ENCODE assay signal across 21 cellular contexts in genomic region chr1:56502700-56503245, GRCh38.
A peak's percentile ranks its signal among the peaks of the same experiment; 100 is the strongest.
DNase-seq lines count a peak whose midpoint lies in the region; ATAC-seq, FAIRE-seq and TF ChIP-seq lines count a peak whose summit lies in the region.
"Had no signal": no experiment of that assay in that cellular context is flagged by ENCODE, and none has a peak within 500 bp of the region (broad histone marks: within the 10 kb centered on the region; RNA-seq: fewer than 3 reads in every experiment).

No MANE protein-coding gene starts in this region.

- no peak for TF ChIP-seq CTCF in omental fat pad (IDR thresholded peaks at IDR 0.05)

- FAIRE-seq in urothelium cell line (lab: Jason Lieb, UNC), result no peak
- FAIRE-seq: G401.6, GM18507, keratinocyte had no signal

- ATAC-seq in omental fat pad (ENCODE audit: low FRiP score) (peak; percentile 50), GM19467 (IDR thresholded peaks at IDR 0.05; ENCODE audit: unreplicated experiment) (no peak), GM21367 (IDR thresholded peaks at IDR 0.05; ENCODE audit: unreplicated experiment) (no peak)
- ATAC-seq: sciatic nerve had no signal

- DNase-seq in DMS53 (lab: John Stamatoyannopoulos, UW) (peak; percentile 77), NOMO-1 treated with DMSO at 0.1 percent for 48 hours (lab: John Stamatoyannopoulos, UW; ENCODE audit: unreplicated experiment) (peak; percentile 79), fibroblast of gingiva (ENCODE audit: low read depth) (peak; percentile 48), omental fat pad (ENCODE audit: low spot score) (no peak), urothelium cell line (ENCODE audit: low spot score) (no peak)
- no peak for DNase-seq in activated effector memory CD4-positive, alpha-beta T cell treated with anti-CD3 and anti-CD28 coated beads, Interleukin-2, amount 50 U/mL, for 16 hours
- DNase-seq: activated CD4-positive, alpha-beta T cell treated with anti-CD3 and anti-CD28 coated beads, Interleukin-2, amount 10 ng/mL, durations not matched to agents 24 days and 14 days; activated T-cell treated with anti-CD3 and anti-CD28 coated beads, Interleukin-2, amount 50 U/mL, for 24 hours; anterior cingulate cortex; CD4-positive, alpha-beta T cell; dorsolateral prefrontal cortex; gastrocnemius medialis; NCI-H226; Peyer's patch; T-helper 2 cell had no signal

Comparison
In these comparisons a context has a peak if more than half of its experiments do, and no peak if none do; other contexts are left out.
1. DNase-seq: peak in DMS53 (single experiment), NOMO-1 treated with DMSO at 0.1 percent for 48 hours (single experiment) and fibroblast of gingiva (single experiment); none in omental fat pad (single experiment), urothelium cell line (single experiment) and activated effector memory CD4-positive, alpha-beta T cell treated with anti-CD3 and anti-CD28 coated beads, Interleukin-2, amount 50 U/mL, for 16 hours (single experiment).